30 cellular contexts compared by ENCODE assay signal in genomic region chr21:43751955-43752591, GRCh38.
"Had no signal": no experiment of that assay in that cellular context is flagged by ENCODE, and none has a peak within 500 bp of the region (broad histone marks: within the 10 kb centered on the region; RNA-seq: fewer than 3 reads in every experiment).

No MANE protein-coding gene starts in this region.

- DNase-seq: hypothalamus; immature natural killer cell; kidney; left colon; left lung; lower lobe of right lung; mammary epithelial cell; mesendoderm; naive B cell; natural killer cell; nephron progenitor cell; stimulated activated CD4-positive, alpha-beta T cell treated with anti-CD3 and anti-CD28 coated beads, Interleukin-12 subunit alpha, Interleukin-12 subunit beta, amount 100 ng/mL, for 4 hours; stimulated activated CD4-positive, alpha-beta T cell treated with anti-CD3 and anti-CD28 coated beads, Interleukin-15, amount 100 ng/mL, for 24 hours; stimulated activated CD4-positive, alpha-beta T cell treated with anti-CD3 and anti-CD28 coated beads, Interleukin-2, amount 100 ng/mL, for 24 hours; stimulated activated CD4-positive, alpha-beta T cell treated with anti-CD3 and anti-CD28 coated beads, Interleukin-4, amount 100 ng/mL, for 1 hour; stimulated activated naive B cell treated with anti-CD40 and anti-IgM and Interleukin-4, amounts not matched to agents 10 μg/mL and 1 μg/mL and 100 μg/mL, for 72 hours; stimulated activated naive CD8-positive, alpha-beta T cell treated with anti-CD3 and anti-CD28 coated beads, Interleukin-15, Interleukin-2, amounts not matched to agents 100 U/mL and 50 U/mL, for 24 hours; stomach; testis; thyroid gland; trophoblast cell; upper lobe of right lung; uterus had no signal

- H3K36me3 ChIP-seq: neural progenitor cell, ovary, uterus had no signal

- H3K27me3 Mint-ChIP-seq: naive B cell; progenitor cell of endocrine pancreas; stimulated activated naive B cell treated with anti-CD40 and anti-IgM and Interleukin-4, amounts not matched to agents 10 μg/mL and 1 μg/mL and 100 μg/mL, for 72 hours had no signal

- H3K4me1 Mint-ChIP-seq: mesothelial cell of epicardium, naive B cell, neural progenitor cell had no signal

- H3K27ac Mint-ChIP-seq: immature natural killer cell; mesothelial cell of epicardium; natural killer cell; nephron progenitor cell; neural progenitor cell; progenitor cell of endocrine pancreas; stimulated activated naive B cell treated with anti-CD40 and anti-IgM and Interleukin-4, amounts not matched to agents 10 μg/mL and 1 μg/mL and 100 μg/mL, for 72 hours had no signal

- H2AFZ ChIP-seq: neural progenitor cell had no signal

- H3K36me3 Mint-ChIP-seq: natural killer cell had no signal

- H3K27ac ChIP-seq: left lung, lower lobe of right lung, neural progenitor cell, ovary, right atrium auricular region, skin epidermis, stomach, testis, thyroid gland, upper lobe of right lung, uterus had no signal

- H3K4me2 ChIP-seq: neural progenitor cell had no signal

- FAIRE-seq: kidney had no signal

- H3K9me3 Mint-ChIP-seq: immature natural killer cell, mesothelial cell of epicardium, naive B cell, natural killer cell, nephron progenitor cell, neural progenitor cell had no signal

- H3K27me3 ChIP-seq: left lung, neural progenitor cell, ovary, right atrium auricular region, stomach, testis, thyroid gland, upper lobe of right lung, uterus had no signal

- H3K9me3 ChIP-seq: left lung, lower lobe of right lung, ovary, right atrium auricular region, stomach, testis, thyroid gland, upper lobe of right lung, uterus had no signal

- H3K4me3 ChIP-seq: left lung, lower lobe of right lung, neural progenitor cell, ovary, right atrium auricular region, skin epidermis, stomach, testis, thyroid gland, upper lobe of right lung, uterus had no signal

- H3K9ac ChIP-seq: neural progenitor cell had no signal

- H3K4me1 ChIP-seq: neural progenitor cell, right atrium auricular region, thyroid gland, uterus had no signal

- H3K4me3 Mint-ChIP-seq: immature natural killer cell; mesothelial cell of epicardium; naive B cell; natural killer cell; nephron progenitor cell; neural progenitor cell; stimulated activated naive B cell treated with anti-CD40 and anti-IgM and Interleukin-4, amounts not matched to agents 10 μg/mL and 1 μg/mL and 100 μg/mL, for 72 hours had no signal

- ATAC-seq: left colon; left lung; lower lobe of right lung; natural killer cell; sciatic nerve; stimulated activated naive B cell treated with anti-CD40 and anti-IgM and Interleukin-4, amounts not matched to agents 10 μg/mL and 1 μg/mL and 100 μg/mL, for 72 hours; stimulated activated naive CD8-positive, alpha-beta T cell treated with anti-CD3 and anti-CD28 coated beads, Interleukin-15, Interleukin-2, amounts not matched to agents 100 U/mL and 50 U/mL, for 24 hours; upper lobe of right lung had no signal
